8 cellular contexts compared by ENCODE assay signal in the genomic region with DNA sequence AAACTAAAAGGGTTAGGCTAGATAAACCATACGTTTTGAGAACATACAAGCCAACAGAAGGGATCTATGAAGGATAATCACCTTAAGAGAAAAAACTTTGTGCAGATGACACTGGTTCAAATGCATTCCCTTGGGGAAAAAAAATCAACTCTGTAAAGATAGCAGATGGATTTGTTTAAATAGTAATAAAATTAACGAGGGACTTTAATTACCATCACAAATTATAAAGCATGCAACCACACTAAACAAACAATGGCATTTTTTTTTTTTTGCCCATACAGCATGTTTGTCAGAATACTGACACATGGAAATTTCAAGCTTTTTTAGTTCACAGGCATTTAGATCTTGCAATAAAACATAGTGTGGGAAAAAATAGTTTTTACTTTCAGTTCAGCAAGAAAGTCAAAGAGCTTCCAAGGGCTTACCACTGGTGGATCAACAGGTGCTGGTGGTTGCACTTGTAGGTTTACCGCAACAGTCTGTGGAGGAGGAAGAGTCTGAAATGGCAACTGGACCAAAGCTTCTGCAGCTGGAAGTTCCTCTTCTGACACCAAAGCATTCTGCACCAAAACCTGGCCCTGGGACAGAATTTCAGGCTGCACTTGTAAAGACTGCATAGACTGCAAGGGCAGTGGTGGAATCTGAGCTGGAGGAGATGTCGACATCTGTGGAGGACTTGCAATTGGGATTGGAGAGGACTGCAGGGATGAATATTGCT. TPM values are rescaled to one million over a fixed set of nuclear protein-coding genes. Genes with fewer than 3 reads are reported as not detected.
A peak's percentile ranks its signal among the peaks of the same experiment; 100 is the strongest.
DNase-seq lines count a peak whose midpoint lies in the region; ATAC-seq and TF ChIP-seq lines count a peak whose summit lies in the region.

No MANE protein-coding gene starts in this region.

- no peak for TF ChIP-seq POLR2A in sigmoid colon (IDR thresholded peaks at IDR 0.05)

- ATAC-seq in GM21360 (IDR thresholded peaks at IDR 0.05; ENCODE audit: unreplicated experiment) (peak; percentile 83), HG03469 (IDR thresholded peaks at IDR 0.05; ENCODE audit: unreplicated experiment) (peak; percentile 85)

- H3K4me1 Mint-ChIP-seq in activated CD4-positive, alpha-beta memory T cell treated with anti-CD3 and anti-CD28 coated beads, Interleukin-2, amount 10 ng/mL, durations not matched to agents 7 days and 5 days: peaks cover 19% of the 10 kb centered on the region

- POLR2A ChIA-PET in activated CD4-positive, alpha-beta memory T cell treated with anti-CD3 and anti-CD28 coated beads, Interleukin-2, amount 10 ng/mL, durations not matched to agents 7 days and 5 days (lab: Charles Lee): interaction anchor here (0.9 to 2.7 kb wide), 7 partner anchors 17 to 229 kb away, joined by 3 to 9 read pairs (median 3); partner anchors contain the start of genes PHC3 and SKIL

- peak; percentile 32 for DNase-seq in EH (ENCODE audit: low read depth)
- DNase-seq in activated CD4-positive, alpha-beta memory T cell treated with anti-CD3 and anti-CD28 coated beads, Interleukin-2, amount 10 ng/mL, durations not matched to agents 7 days and 5 days: peak; percentile 38
- no peak for DNase-seq in sigmoid colon
- DNase-seq in mesenteric fat pad (ENCODE audit: low spot score): no peak
- no peak for DNase-seq in NCI-H2227 treated with DMSO at 0.1 percent for 48 hours (lab: John Stamatoyannopoulos, UW)
- no peak for DNase-seq in activated CD8-positive, alpha-beta memory T cell treated with anti-CD3 and anti-CD28 coated beads, Interleukin-2, amount 50 U/mL, for 48 hours

- WGBS in sigmoid colon, 2 donors: 49 to 64% methylated on average over 4 of the region's 4 CpGs

- intact Hi-C loops in sigmoid colon (cut with DNase I): no loop called here

- no peak overlapping the region for H3K4me3 ChIP-seq in sigmoid colon

- peaks cover 9 to 52% (median 21%) of the 10 kb centered on the region in 4 donors for H3K36me3 ChIP-seq in sigmoid colon

- TF ChIP-seq EP300 in sigmoid colon (IDR thresholded peaks at IDR 0.05): no peak

- no peak overlapping the region for H3K27ac ChIP-seq in sigmoid colon

- CTCF ChIA-PET in activated CD4-positive, alpha-beta memory T cell treated with anti-CD3 and anti-CD28 coated beads, Interleukin-2, amount 10 ng/mL, durations not matched to agents 7 days and 5 days (lab: Charles Lee): interaction anchor here (1.3 kb wide), 1 partner anchor 28 kb away, joined by 3 read pairs; no protein-coding TSS in a partner anchor

- H3K27ac Mint-ChIP-seq in activated CD4-positive, alpha-beta memory T cell treated with anti-CD3 and anti-CD28 coated beads, Interleukin-2, amount 10 ng/mL, durations not matched to agents 7 days and 5 days: peak overlapping the region; percentile 61

- H3K9me3 ChIP-seq in sigmoid colon: peaks cover 0 to 4% (median 0%) of the 10 kb centered on the region in 4 donors

- H3K27me3 Mint-ChIP-seq in activated CD4-positive, alpha-beta memory T cell treated with anti-CD3 and anti-CD28 coated beads, Interleukin-2, amount 10 ng/mL, durations not matched to agents 7 days and 5 days: no peaks in the 10 kb centered on the region

- no peak overlapping the region for H3K4me3 Mint-ChIP-seq in activated CD4-positive, alpha-beta memory T cell treated with anti-CD3 and anti-CD28 coated beads, Interleukin-2, amount 10 ng/mL, durations not matched to agents 7 days and 5 days

- peaks cover 0 to 3% (median 0%) of the 10 kb centered on the region in 4 donors for H3K4me1 ChIP-seq in sigmoid colon

- H3K27me3 ChIP-seq in sigmoid colon: no peaks in the 10 kb centered on the region

- TF ChIP-seq CTCF in sigmoid colon (IDR thresholded peaks at IDR 0.05): no peak

- peaks cover 3% of the 10 kb centered on the region for H3K9me3 Mint-ChIP-seq in activated CD4-positive, alpha-beta memory T cell treated with anti-CD3 and anti-CD28 coated beads, Interleukin-2, amount 10 ng/mL, durations not matched to agents 7 days and 5 days

- peaks cover 47% of the 10 kb centered on the region for H3K36me3 Mint-ChIP-seq in activated CD4-positive, alpha-beta memory T cell treated with anti-CD3 and anti-CD28 coated beads, Interleukin-2, amount 10 ng/mL, durations not matched to agents 7 days and 5 days (ENCODE audit: low read depth)

RNA-seq across cellular contexts. Expression of gene PHC3, which starts 53.1 kb away (rescaled TPM):
- 10 to 100 TPM; 74.5 TPM for total RNA-seq in activated CD4-positive, alpha-beta memory T cell treated with anti-CD3 and anti-CD28 coated beads, Interleukin-2, amount 10 ng/mL, durations not matched to agents 7 days and 5 days
- total RNA-seq in sigmoid colon: 10 to 100 TPM; 56.4 to 85.9 (median 70.3) TPM
- polyA plus RNA-seq in sigmoid colon: 10 to 100 TPM in 1 of 3 donors, 1 to 10 TPM in 2; 3.0 to 12.6 (median 4.6) TPM
- total RNA-seq in mesenteric fat pad: 66.1 TPM

Comparison
In these comparisons a context has a peak if more than half of its experiments do, and no peak if none do; other contexts are left out.
1. DNase-seq: peak in EH (single experiment) and activated CD4-positive, alpha-beta memory T cell treated with anti-CD3 and anti-CD28 coated beads, Interleukin-2, amount 10 ng/mL, durations not matched to agents 7 days and 5 days (single experiment); none in sigmoid colon (single experiment), mesenteric fat pad (single experiment), NCI-H2227 treated with DMSO at 0.1 percent for 48 hours (single experiment) and activated CD8-positive, alpha-beta memory T cell treated with anti-CD3 and anti-CD28 coated beads, Interleukin-2, amount 50 U/mL, for 48 hours (single experiment).